ENCODE assay signal across 41 cellular contexts in genomic region chr12:100512692-100513091, GRCh38. TPM values are rescaled to one million over a fixed set of nuclear protein-coding genes. Genes with fewer than 3 reads are reported as not detected.
"Had no signal": no experiment of that assay in that cellular context is flagged by ENCODE, and none has a peak within 500 bp of the region (broad histone marks: within the 10 kb centered on the region; RNA-seq: fewer than 3 reads in every experiment).

No MANE protein-coding gene starts in this region.

- H3K9me3 Mint-ChIP-seq: activated naive CD4-positive, alpha-beta T cell treated with anti-CD3 and anti-CD28 coated beads for 36 hours; activated naive CD4-positive, alpha-beta T cell treated with anti-CD3 and anti-CD28 coated beads, Interleukin-2, amount 10 ng/mL, durations not matched to agents 7 days and 5 days; activated naive CD8-positive, alpha-beta T cell treated with anti-CD3 and anti-CD28 coated beads for 36 hours; activated naive CD8-positive, alpha-beta T cell treated with anti-CD3 and anti-CD28 coated beads, Interleukin-2, amount 10 ng/mL, durations not matched to agents 7 days and 5 days; activated naive CD8-positive, alpha-beta T cell treated with anti-CD3 and anti-CD28 coated beads, Interleukin-2, amount 50 U/mL, for 24 hours; activated T-cell treated with anti-CD3 and anti-CD28 coated beads, Interleukin-2, amount 50 U/mL, for 24 hours; activated T-cell treated with anti-CD3 and anti-CD28 coated beads, Interleukin-2, amount 50 U/mL, for 72 hours; activated T-helper 2 cell treated with anti-CD3 and anti-CD28 coated beads, Interferon-gamma antibody, Interleukin-2, Interleukin-4, amounts not matched to agents 10 μg/mL and 5 μg/mL and 100 μg/mL, durations not matched to agents 14 hours and 24 hours and 36 hours had no signal

- H3K4me3 ChIP-seq: adrenal gland, ascending aorta, body of pancreas, breast epithelium, cardiac muscle cell had no signal

- H3K36me3 Mint-ChIP-seq: activated naive CD4-positive, alpha-beta T cell treated with anti-CD3 and anti-CD28 coated beads, Interleukin-2, amount 10 ng/mL, durations not matched to agents 7 days and 5 days; activated naive CD4-positive, alpha-beta T cell treated with anti-CD3 and anti-CD28 coated beads, Interleukin-2, amount 50 U/mL, for 24 hours; activated naive CD8-positive, alpha-beta T cell; activated naive CD8-positive, alpha-beta T cell treated with anti-CD3 and anti-CD28 coated beads for 36 hours; activated naive CD8-positive, alpha-beta T cell treated with anti-CD3 and anti-CD28 coated beads, Interleukin-2, amount 10 ng/mL, durations not matched to agents 7 days and 5 days; brain had no signal

- H3K27me3 Mint-ChIP-seq: activated naive CD8-positive, alpha-beta T cell; activated naive CD8-positive, alpha-beta T cell treated with anti-CD3 and anti-CD28 coated beads for 36 hours; activated naive CD8-positive, alpha-beta T cell treated with anti-CD3 and anti-CD28 coated beads, Interleukin-2, amount 10 ng/mL, durations not matched to agents 7 days and 5 days; activated naive CD8-positive, alpha-beta T cell treated with anti-CD3 and anti-CD28 coated beads, Interleukin-2, amount 50 U/mL, for 24 hours; activated T-helper 17 cell treated with anti-CD3 and anti-CD28 coated beads, Interleukin-2, amount 50 U/mL, for 72 hours; central memory CD8-positive, alpha-beta T cell had no signal

- H3K36me3 ChIP-seq: adrenal gland, ascending aorta, brain microvascular endothelial cell, breast epithelium, cardiac muscle cell had no signal

- H3K27ac ChIP-seq: adrenal gland, ascending aorta, body of pancreas, brain microvascular endothelial cell, breast epithelium, cardiac muscle cell had no signal

- H3K9me3 ChIP-seq: adrenal gland, ascending aorta, body of pancreas, breast epithelium had no signal

- H3K4me1 ChIP-seq: ascending aorta, body of pancreas, breast epithelium had no signal

- DNase-seq: activated effector memory CD4-positive, alpha-beta T cell treated with anti-CD3 and anti-CD28 coated beads, Interleukin-2, amount 50 U/mL, for 16 hours; activated effector memory CD4-positive, alpha-beta T cell treated with Interleukin-2 at 50 U/mL for 16 hours; activated gamma-delta T cell; activated gamma-delta T cell treated with Interleukin-2 at 50 U/mL for 16 hours; activated naive CD4-positive, alpha-beta T cell; activated naive CD4-positive, alpha-beta T cell treated with anti-CD3 and anti-CD28 coated beads for 36 hours; activated naive CD4-positive, alpha-beta T cell treated with anti-CD3 and anti-CD28 coated beads, Interleukin-2, amount 10 ng/mL, durations not matched to agents 7 days and 5 days; activated naive CD4-positive, alpha-beta T cell treated with anti-CD3 and anti-CD28 coated beads, Interleukin-2, amount 50 U/mL, for 16 hours; activated naive CD4-positive, alpha-beta T cell treated with Interleukin-2 at 50 U/mL for 16 hours; activated naive CD8-positive, alpha-beta T cell treated with anti-CD3 and anti-CD28 coated beads for 36 hours; activated naive CD8-positive, alpha-beta T cell treated with anti-CD3 and anti-CD28 coated beads, Interleukin-2, amount 10 ng/mL, durations not matched to agents 7 days and 5 days; activated naive CD8-positive, alpha-beta T cell treated with anti-CD3 and anti-CD28 coated beads, Interleukin-2, amount 50 U/mL, for 24 hours; activated T-cell treated with anti-CD3 and anti-CD28 coated beads, Interleukin-2, amount 50 U/mL, for 1 hour; activated T-cell treated with anti-CD3 and anti-CD28 coated beads, Interleukin-2, amount 50 U/mL, for 24 hours; activated T-cell treated with anti-CD3 and anti-CD28 coated beads, Interleukin-2, amount 50 U/mL, for 4 hours; activated T-cell treated with anti-CD3 and anti-CD28 coated beads, Interleukin-2, amount 50 U/mL, for 48 hours; activated T-cell treated with anti-CD3 and anti-CD28 coated beads, Interleukin-2, amount 50 U/mL, for 72 hours; amniotic stem cell; amygdala; anterior cingulate cortex; aorta; body of pancreas; brain microvascular endothelial cell; caudate nucleus; central memory CD4-positive, alpha-beta T cell; cerebellar nuclear complex had no signal

- H3K27ac Mint-ChIP-seq: activated naive CD4-positive, alpha-beta T cell treated with anti-CD3 and anti-CD28 coated beads for 36 hours; activated naive CD4-positive, alpha-beta T cell treated with anti-CD3 and anti-CD28 coated beads, Interleukin-2, amount 10 ng/mL, durations not matched to agents 7 days and 5 days; activated naive CD4-positive, alpha-beta T cell treated with anti-CD3 and anti-CD28 coated beads, Interleukin-2, amount 50 U/mL, for 24 hours; activated naive CD4-positive, alpha-beta T cell treated with anti-CD3 and anti-CD28 coated beads, Interleukin-2, amount 50 U/mL, for 72 hours; activated naive CD8-positive, alpha-beta T cell; activated naive CD8-positive, alpha-beta T cell treated with anti-CD3 and anti-CD28 coated beads for 36 hours; activated naive CD8-positive, alpha-beta T cell treated with anti-CD3 and anti-CD28 coated beads, Interleukin-2, amount 10 ng/mL, durations not matched to agents 7 days and 5 days; activated naive CD8-positive, alpha-beta T cell treated with anti-CD3 and anti-CD28 coated beads, Interleukin-2, amount 50 U/mL, for 24 hours; activated T-cell treated with anti-CD3 and anti-CD28 coated beads, Interleukin-2, amount 50 U/mL, for 24 hours; activated T-cell treated with anti-CD3 and anti-CD28 coated beads, Interleukin-2, amount 50 U/mL, for 72 hours; activated T-helper 17 cell treated with anti-CD3 and anti-CD28 coated beads, Interleukin-2, amount 50 U/mL, for 72 hours; activated T-helper 2 cell treated with anti-CD3 and anti-CD28 coated beads, Interferon-gamma antibody, Interleukin-2, Interleukin-4, amounts not matched to agents 10 μg/mL and 5 μg/mL and 100 μg/mL, durations not matched to agents 14 hours and 24 hours and 36 hours; brain had no signal

- H3K4me1 Mint-ChIP-seq: activated naive CD4-positive, alpha-beta T cell treated with anti-CD3 and anti-CD28 coated beads, Interleukin-2, amount 10 ng/mL, durations not matched to agents 7 days and 5 days; activated naive CD4-positive, alpha-beta T cell treated with anti-CD3 and anti-CD28 coated beads, Interleukin-2, amount 50 U/mL, for 24 hours; activated naive CD8-positive, alpha-beta T cell treated with anti-CD3 and anti-CD28 coated beads for 36 hours; activated naive CD8-positive, alpha-beta T cell treated with anti-CD3 and anti-CD28 coated beads, Interleukin-2, amount 10 ng/mL, durations not matched to agents 7 days and 5 days; activated naive CD8-positive, alpha-beta T cell treated with anti-CD3 and anti-CD28 coated beads, Interleukin-2, amount 50 U/mL, for 24 hours; activated T-helper 17 cell treated with anti-CD3 and anti-CD28 coated beads, Interleukin-2, amount 50 U/mL, for 72 hours; brain; central memory CD8-positive, alpha-beta T cell had no signal

- H3K4me3 Mint-ChIP-seq: activated naive CD4-positive, alpha-beta T cell treated with anti-CD3 and anti-CD28 coated beads for 36 hours; activated naive CD4-positive, alpha-beta T cell treated with anti-CD3 and anti-CD28 coated beads, Interleukin-2, amount 10 ng/mL, durations not matched to agents 7 days and 5 days; activated naive CD4-positive, alpha-beta T cell treated with anti-CD3 and anti-CD28 coated beads, Interleukin-2, amount 50 U/mL, for 24 hours; activated naive CD8-positive, alpha-beta T cell; activated naive CD8-positive, alpha-beta T cell treated with anti-CD3 and anti-CD28 coated beads for 36 hours; activated naive CD8-positive, alpha-beta T cell treated with anti-CD3 and anti-CD28 coated beads, Interleukin-2, amount 10 ng/mL, durations not matched to agents 7 days and 5 days; activated naive CD8-positive, alpha-beta T cell treated with anti-CD3 and anti-CD28 coated beads, Interleukin-2, amount 50 U/mL, for 24 hours; activated T-cell treated with anti-CD3 and anti-CD28 coated beads, Interleukin-2, amount 50 U/mL, for 24 hours; activated T-cell treated with anti-CD3 and anti-CD28 coated beads, Interleukin-2, amount 50 U/mL, for 4 hours; activated T-cell treated with anti-CD3 and anti-CD28 coated beads, Interleukin-2, amount 50 U/mL, for 72 hours; activated T-helper 17 cell treated with anti-CD3 and anti-CD28 coated beads, Interleukin-2, amount 50 U/mL, for 72 hours; brain; central memory CD8-positive, alpha-beta T cell had no signal

- ATAC-seq: activated naive CD4-positive, alpha-beta T cell treated with anti-CD3 and anti-CD28 coated beads, Interleukin-2, amount 50 U/mL, for 72 hours; activated naive CD8-positive, alpha-beta T cell treated with anti-CD3 and anti-CD28 coated beads, Interleukin-2, amount 50 U/mL, for 24 hours; activated T-cell treated with anti-CD3 and anti-CD28 coated beads, Interleukin-2, amount 50 U/mL, for 4 hours; activated T-cell treated with anti-CD3 and anti-CD28 coated beads, Interleukin-2, amount 50 U/mL, for 72 hours; activated T-helper 17 cell treated with anti-CD3 and anti-CD28 coated beads, Interleukin-2, amount 50 U/mL, for 72 hours; body of pancreas had no signal

- H3K27me3 ChIP-seq: adrenal gland, ascending aorta, body of pancreas, brain microvascular endothelial cell, breast epithelium, cardiac muscle cell had no signal

- FAIRE-seq: astrocyte, bronchial epithelial cell had no signal

RNA-seq across cellular contexts. Expression of gene NR1H4, which starts 39.0 kb away (rescaled TPM):
- total RNA-seq: activated naive CD4-positive, alpha-beta T cell treated with anti-CD3 and anti-CD28 coated beads for 36 hours; activated naive CD4-positive, alpha-beta T cell treated with anti-CD3 and anti-CD28 coated beads, Interleukin-2, amount 50 U/mL, for 72 hours; activated naive CD8-positive, alpha-beta T cell treated with anti-CD3 and anti-CD28 coated beads for 36 hours; activated naive CD8-positive, alpha-beta T cell treated with anti-CD3 and anti-CD28 coated beads, Interleukin-2, amount 10 ng/mL, durations not matched to agents 7 days and 5 days; activated T-cell treated with anti-CD3 and anti-CD28 coated beads, Interleukin-2, amount 50 U/mL, for 72 hours; activated T-helper 17 cell treated with anti-CD3 and anti-CD28 coated beads, Interleukin-2, amount 50 U/mL, for 72 hours; activated T-helper 2 cell treated with anti-CD3 and anti-CD28 coated beads, Interferon-gamma antibody, Interleukin-2, Interleukin-4, amounts not matched to agents 10 μg/mL and 5 μg/mL and 100 μg/mL, durations not matched to agents 14 hours and 24 hours and 36 hours; aorta; astrocyte; bronchial epithelial cell; cardiac muscle cell; cardiac septum; chondrocyte had no signal
- polyA plus RNA-seq: cardiac muscle cell had no signal
